10 cellular contexts compared by ENCODE assay signal in genomic region chr6:15901141-15902115, GRCh38.
A peak's percentile ranks its signal among the peaks of the same experiment; 100 is the strongest.
DNase-seq lines count a peak whose midpoint lies in the region; ATAC-seq and TF ChIP-seq lines count a peak whose summit lies in the region.
"Had no signal": no experiment of that assay in that cellular context is flagged by ENCODE, and none has a peak within 500 bp of the region (broad histone marks: within the 10 kb centered on the region; RNA-seq: fewer than 3 reads in every experiment).

No MANE protein-coding gene starts in this region.

- DNase-seq in RPMI8226 (peak; percentile 80), lower leg skin (ENCODE audit: low spot score in 2 of 2) (peak; percentile 61 to 89), retina (no peak), Calu3 (no peak)
- no peak for DNase-seq in activated effector memory CD4-positive, alpha-beta T cell treated with Interleukin-2 at 50 U/mL for 16 hours
- DNase-seq: psoas muscle had no signal

- peak overlapping the region; percentile 88 for H3K4me2 ChIP-seq in BLaER1

- no peak overlapping the region for H3K4me3 Mint-ChIP-seq in Calu3 (ENCODE audit: low read depth, unreplicated experiment)
- H3K4me3 Mint-ChIP-seq: brain had no signal

- CTCF ChIA-PET in Calu3 (lab: Charles Lee): no interaction called here

- H3K27me3 Mint-ChIP-seq in Calu3 (ENCODE audit: unreplicated experiment): no peaks in the 10 kb centered on the region

- no peaks in the 10 kb centered on the region for H3K27me3 ChIP-seq in BLaER1

- no peaks in the 10 kb centered on the region for H3K36me3 ChIP-seq in BLaER1

- H3K36me3 Mint-ChIP-seq in Calu3 (ENCODE audit: insufficient read depth, unreplicated experiment): no peaks in the 10 kb centered on the region
- H3K36me3 Mint-ChIP-seq: brain had no signal

- no peaks in the 10 kb centered on the region for H4K20me1 ChIP-seq in BLaER1

- intact Hi-C loops in lower leg skin (cut with DNase I; ENCODE audit: low total_unique reads): no loop called here
- intact Hi-C loops in Calu3 (cut with micrococcal nuclease; ENCODE audit: unreplicated experiment): no loop called here

- peaks cover 96% of the 10 kb centered on the region for H3K4me1 ChIP-seq in BLaER1
- H3K4me1 ChIP-seq: psoas muscle had no signal

- H3K27ac Mint-ChIP-seq in Calu3 (ENCODE audit: unreplicated experiment): no peak overlapping the region

- peaks cover 27% of the 10 kb centered on the region for H3K4me1 Mint-ChIP-seq in Calu3 (ENCODE audit: low read depth, unreplicated experiment)

- H3K9ac ChIP-seq in BLaER1: peak overlapping the region; percentile 25

- WGBS in lower leg skin, 2 donors: 45 to 47% methylated on average over 13 of the region's 13 CpGs

- H3K4me3 ChIP-seq in BLaER1 (peak overlapping the region; percentile 15; the same call in 1 of the 2 replicates), lower leg skin (ENCODE audit: low read depth, poor library complexity, severe bottlenecking) (no peak overlapping the region)
- H3K4me3 ChIP-seq: psoas muscle had no signal

- BruUV-seq in Calu3 (replicated peaks; lab: Mats Ljungman, UMichigan): no TSS peak

- TF ChIP-seq CTCF in lower leg skin (IDR thresholded peaks at IDR 0.05): no peak
- no peak for TF ChIP-seq CTCF in Calu3 (IDR thresholded peaks at IDR 0.05; ENCODE audit: unreplicated experiment)

- H3K9me3 Mint-ChIP-seq in Calu3 (ENCODE audit: low read depth, unreplicated experiment): no peaks in the 10 kb centered on the region

- H3K27ac ChIP-seq in BLaER1: peak overlapping the region; percentile 83
- H3K27ac ChIP-seq: psoas muscle had no signal

- ATAC-seq in GM18873 (IDR thresholded peaks at IDR 0.05; ENCODE audit: low FRiP score, unreplicated experiment) (peak; percentile 92), HG02973 (IDR thresholded peaks at IDR 0.05; ENCODE audit: unreplicated experiment) (peak; percentile 87)

- H3K9me3 ChIP-seq in BLaER1: peaks cover 22% of the 10 kb centered on the region

- TF ChIP-seq POLR2A in lower leg skin (IDR thresholded peaks at IDR 0.05): no peak

Comparison
In these comparisons a context has a peak if more than half of its experiments do, and no peak if none do; other contexts are left out.
1. DNase-seq: peak in RPMI8226 (single experiment) and lower leg skin (2 of 2); none in activated effector memory CD4-positive, alpha-beta T cell treated with Interleukin-2 at 50 U/mL for 16 hours (single experiment), retina (single experiment) and Calu3 (single experiment).